Comparison of ENCODE assay signal across 8 cellular contexts in genomic region chr5:174724484-174725260, GRCh38. TPM values are rescaled to one million over a fixed set of nuclear protein-coding genes. Genes with fewer than 3 reads are reported as not detected.
A peak's percentile ranks its signal among the peaks of the same experiment; 100 is the strongest.
DNase-seq lines count a peak whose midpoint lies in the region; ATAC-seq lines count a peak whose summit lies in the region.

MSX2 (plus strand) TSS chr5:174724582; CDS start chr5:174724660, 78 bp downstream.

- DNase-seq in GM03348 (ENCODE audit: low spot score) (peak; percentile 92), RPMI7951 (ENCODE audit: low read depth) (peak; percentile 87), iPS-NIHi7 (ENCODE audit: extremely low spot score) (peak; percentile 94), skeletal muscle cell (ENCODE audit: low read depth) (peak; percentile 4), NK-92 (lab: John Stamatoyannopoulos, UW; ENCODE audit: unreplicated experiment) (no peak), OCI-M2 (lab: John Stamatoyannopoulos, UW; ENCODE audit: unreplicated experiment) (no peak)
- peak; percentile 28 for DNase-seq in central memory CD4-positive, alpha-beta T cell

- H3K4me3 ChIP-seq in skeletal muscle cell (ENCODE audit: low read depth, low read length), result peak within 1 kb of the TSS; percentile 44

- no peak for ATAC-seq in HG03095 (IDR thresholded peaks at IDR 0.05; ENCODE audit: unreplicated experiment)

RNA-seq across cellular contexts. Expression of gene MSX2, which starts in this region (rescaled TPM):
- 3.8 and 5.8 TPM in 2 replicates for total RNA-seq in RPMI7951 (2014; rRNA removed; shearing (Covaris generic))

Comparison
In these comparisons a context has a peak if more than half of its experiments do, and no peak if none do; other contexts are left out.
1. DNase-seq: peak in GM03348 (single experiment), RPMI7951 (single experiment), central memory CD4-positive, alpha-beta T cell (single experiment), iPS-NIHi7 (single experiment) and skeletal muscle cell (single experiment); none in NK-92 (single experiment) and OCI-M2 (single experiment).